Comparison of ENCODE assay signal across 8 cellular contexts in genomic region chr16:79600636-79601091, GRCh38. TPM values are rescaled to one million over a fixed set of nuclear protein-coding genes. Genes with fewer than 3 reads are reported as not detected.
DNase-seq lines count a peak whose midpoint lies in the region; ATAC-seq and TF ChIP-seq lines count a peak whose summit lies in the region.

MAF (minus strand) TSS chr16:79600737; CDS start chr16:79599902, 835 bp downstream.

- H3K4me1 Mint-ChIP-seq in nephron progenitor cell, result peaks cover 52% of the 10 kb centered on the region
- H3K4me1 Mint-ChIP-seq in stimulated activated naive B cell treated with anti-CD40 and anti-IgM and Interleukin-4, amounts not matched to agents 10 μg/mL and 1 μg/mL and 100 μg/mL, for 72 hours, result peaks cover 18 to 30% of the 10 kb centered on the region in 2 donors

- TF ChIP-seq CTCF in nephron progenitor cell (IDR thresholded peaks at IDR 0.05), result no peak

- peak within 1 kb of the TSS; percentile 97 for H3K4me3 Mint-ChIP-seq in nephron progenitor cell
- peak within 1 kb of the TSS; percentile 89 to 91 for H3K4me3 Mint-ChIP-seq in stimulated activated naive B cell treated with anti-CD40 and anti-IgM and Interleukin-4, amounts not matched to agents 10 μg/mL and 1 μg/mL and 100 μg/mL, for 72 hours

- H3K27me3 Mint-ChIP-seq in nephron progenitor cell (ENCODE audit: low read depth, poor library complexity), result no peaks in the 10 kb centered on the region
- peaks cover 49 to 54% of the 10 kb centered on the region in 2 donors for H3K27me3 Mint-ChIP-seq in stimulated activated naive B cell treated with anti-CD40 and anti-IgM and Interleukin-4, amounts not matched to agents 10 μg/mL and 1 μg/mL and 100 μg/mL, for 72 hours

- peak; percentile 91 to 92 for ATAC-seq in stimulated activated naive B cell treated with anti-CD40 and anti-IgM and Interleukin-4, amounts not matched to agents 10 μg/mL and 1 μg/mL and 100 μg/mL, for 72 hours (replicated peaks)
- no peak for ATAC-seq in HG03175 (IDR thresholded peaks at IDR 0.05; ENCODE audit: unreplicated experiment)

- peaks cover 6% of the 10 kb centered on the region for H3K36me3 Mint-ChIP-seq in nephron progenitor cell (ENCODE audit: low read depth)
- no peaks in the 10 kb centered on the region for H3K36me3 Mint-ChIP-seq in stimulated activated naive B cell treated with anti-CD40 and anti-IgM and Interleukin-4, amounts not matched to agents 10 μg/mL and 1 μg/mL and 100 μg/mL, for 72 hours

- DNase-seq in Daoy (ENCODE audit: low read depth) (peak; percentile 90), KBM-7 (peak; percentile 76), SK-N-DZ (ENCODE audit: low spot score) (peak; percentile 32), foreskin melanocyte (peak; percentile 98), nephron progenitor cell (peak; percentile 86)
- DNase-seq in activated naive CD4-positive, alpha-beta T cell treated with anti-CD3 and anti-CD28 coated beads, Interleukin-2, amount 50 U/mL, for 16 hours, result peak; percentile 78
- DNase-seq in stimulated activated naive B cell treated with anti-CD40 and anti-IgM and Interleukin-4, amounts not matched to agents 10 μg/mL and 1 μg/mL and 100 μg/mL, for 72 hours, result peak; percentile 71

- no peaks in the 10 kb centered on the region for H3K9me3 Mint-ChIP-seq in nephron progenitor cell
- H3K9me3 Mint-ChIP-seq in stimulated activated naive B cell treated with anti-CD40 and anti-IgM and Interleukin-4, amounts not matched to agents 10 μg/mL and 1 μg/mL and 100 μg/mL, for 72 hours, result no peaks in the 10 kb centered on the region

- in situ Hi-C loops in KBM-7 (cut with MboI; ENCODE audit: low pct_unique_long_range_greater_than_20kb, low sequenced_read_pairs), result no loop called here

- H3K27ac Mint-ChIP-seq in nephron progenitor cell, result peak within 1 kb of the TSS; percentile 99
- H3K27ac Mint-ChIP-seq in stimulated activated naive B cell treated with anti-CD40 and anti-IgM and Interleukin-4, amounts not matched to agents 10 μg/mL and 1 μg/mL and 100 μg/mL, for 72 hours, result peak within 1 kb of the TSS; percentile 87

RNA-seq across cellular contexts. Expression of gene MAF, which starts in this region (rescaled TPM):
- 1.3 and 1.9 TPM in 2 replicates for total RNA-seq in Daoy (2014; rRNA removed; shearing (Covaris generic))
- polyA plus RNA-seq in SK-N-DZ (2014; cell fraction: cytosol; rRNA removed), result not detected in 2 replicates
- not detected in 2 replicates for polyA plus RNA-seq in SK-N-DZ (2014; cell fraction: nucleus; rRNA removed)

Comparison
In these comparisons a context has a peak if more than half of its experiments do, and no peak if none do; other contexts are left out.
1. DNase-seq: peak in every context shown above with its lines; median percentile 98 in foreskin melanocyte; 90 in Daoy; 86 in nephron progenitor cell; 78 in activated naive CD4-positive, alpha-beta T cell treated with anti-CD3 and anti-CD28 coated beads, Interleukin-2, amount 50 U/mL, for 16 hours; 76 in KBM-7; 71 in stimulated activated naive B cell treated with anti-CD40 and anti-IgM and Interleukin-4, amounts not matched to agents 10 μg/mL and 1 μg/mL and 100 μg/mL, for 72 hours; 32 in SK-N-DZ.